In genomic region chr22:41285820-41286638, GRCh38 we compare ENCODE assay signal across 8 cellular contexts.
DNase-seq lines count a peak whose midpoint lies in the region; ATAC-seq lines count a peak whose summit lies in the region.

Gene RANGAP1, minus strand, starts transcription at chr22:41286187. Its CDS starts 5,143 bp downstream, at chr22:41281044.

- ATAC-seq in GM19035 (IDR thresholded peaks at IDR 0.05; ENCODE audit: unreplicated experiment) (peak; percentile 95), HG03354 (IDR thresholded peaks at IDR 0.05; ENCODE audit: poor library complexity, severe bottlenecking, unreplicated experiment) (peak; percentile 92)
- peak; percentile 91 to 94 for ATAC-seq in activated CD4-positive, CD25-positive, alpha-beta regulatory T cell treated with anti-CD3 and anti-CD28 coated beads, Interleukin-2, amount 50 U/mL, for 24 hours

- DNase-seq in AML-193 (lab: John Stamatoyannopoulos, UW) (peak; percentile 95 to 99), NCI-H446 treated with DMSO at 0.1 percent for 48 hours (lab: John Stamatoyannopoulos, UW) (peak; percentile 94), cerebellar cortex (ENCODE audit: low spot score) (peak; percentile 100), iris pigment epithelial cell (ENCODE audit: low read depth) (peak; percentile 99)
- DNase-seq in stimulated activated CD4-positive, alpha-beta T cell treated with anti-CD3 and anti-CD28 coated beads, Interleukin-12 subunit alpha, Interleukin-12 subunit beta, amount 100 ng/mL, for 24 hours (ENCODE audit: low read depth in 2 of 2) = peak; percentile 95 to 97

Comparison
In these comparisons a context has a peak if more than half of its experiments do, and no peak if none do; other contexts are left out.
1. Peak in every context shown above with its lines: DNase-seq and ATAC-seq.